Comparison of ENCODE assay signal across 16 cellular contexts in the genomic region with DNA sequence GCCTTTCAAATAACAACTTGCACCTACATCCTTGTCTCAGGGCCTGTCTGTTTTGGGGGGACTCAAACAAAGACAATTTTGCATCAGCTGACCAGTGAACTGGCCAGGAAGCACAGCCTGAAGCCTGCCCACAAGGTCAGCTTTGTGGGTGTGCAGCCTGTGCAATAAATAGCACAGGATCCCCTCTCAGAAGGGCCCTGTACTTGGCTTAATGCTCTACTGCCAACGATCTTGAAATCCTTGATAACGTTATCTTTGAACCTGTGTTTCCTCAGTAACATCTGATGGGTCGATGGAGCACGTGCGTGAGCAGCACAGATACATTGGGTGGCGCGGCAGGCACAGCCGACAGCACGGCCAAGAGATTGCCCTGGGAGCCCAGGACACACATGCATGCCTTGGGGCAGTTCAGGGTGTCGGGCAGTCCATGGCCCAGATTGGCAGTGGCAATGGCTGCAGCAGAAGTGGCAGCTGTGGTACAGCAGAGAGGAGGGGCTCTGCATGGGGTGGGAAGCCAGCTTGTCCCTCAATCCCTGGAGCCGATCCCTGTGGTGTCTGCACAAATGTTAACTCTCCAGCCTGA.
"Had no signal": no experiment of that assay in that cellular context is flagged by ENCODE, and none has a peak within 500 bp of the region (broad histone marks: within the 10 kb centered on the region; RNA-seq: fewer than 3 reads in every experiment).

No MANE protein-coding gene starts in this region.

- H3K4me1 ChIP-seq: colonic mucosa, pancreas, thyroid gland had no signal

- H3K36me3 ChIP-seq: brain microvascular endothelial cell, colonic mucosa, neutrophil, pancreas, thyroid gland had no signal

- H3K9me3 ChIP-seq: colonic mucosa, neutrophil, pancreas, thyroid gland had no signal

- ATAC-seq: activated CD8-positive, alpha-beta T cell treated with anti-CD3 and anti-CD28 coated beads for 36 hours had no signal

- H3K27me3 ChIP-seq: brain microvascular endothelial cell, neutrophil, thyroid gland had no signal

- H3K27ac ChIP-seq: brain microvascular endothelial cell, colonic mucosa, epithelial cell of prostate, neutrophil, pancreas, thyroid gland had no signal

- H3K4me3 ChIP-seq: colonic mucosa, pancreas, thyroid gland had no signal

- DNase-seq: activated CD4-positive, alpha-beta T cell treated with anti-CD3 and anti-CD28 coated beads for 48 hours; activated CD4-positive, CD25-positive, alpha-beta regulatory T cell; activated CD8-positive, alpha-beta T cell treated with anti-CD3 and anti-CD28 coated beads for 36 hours; activated naive CD4-positive, alpha-beta T cell treated with anti-CD3 and anti-CD28 coated beads for 36 hours; activated T-cell treated with anti-CD3 and anti-CD28 coated beads, Interleukin-2, amount 50 U/mL, for 1 hour; brain microvascular endothelial cell; colonic mucosa; endodermal cell; foreskin fibroblast; glutamatergic neuron; kidney; pancreas; stimulated activated naive CD4-positive, alpha-beta T cell treated with Interleukin-2 at 50 U/mL for 16 hours; thyroid gland had no signal
